13 cellular contexts compared by ENCODE assay signal in genomic region chr15:69126054-69126469, GRCh38. TPM values are rescaled to one million over a fixed set of nuclear protein-coding genes. Genes with fewer than 3 reads are reported as not detected.
DNase-seq lines count a peak whose midpoint lies in the region; ATAC-seq and TF ChIP-seq lines count a peak whose summit lies in the region.
"Had no signal": no experiment of that assay in that cellular context is flagged by ENCODE, and none has a peak within 500 bp of the region (broad histone marks: within the 10 kb centered on the region; RNA-seq: fewer than 3 reads in every experiment).

No MANE protein-coding gene starts in this region.

- H3K36me3 ChIP-seq in body of pancreas (replicated peaks in 1 of 2; ENCODE audit: insufficient read depth in 1 of 2, low read depth in 2 of 2) (no peaks in the 10 kb centered on the region), lung (ENCODE audit: control insufficient read depth in 2 of 2, insufficient read depth in 2 of 2, low read length in 2 of 2) (no peaks in the 10 kb centered on the region), vagina (no peaks in the 10 kb centered on the region)
- H3K36me3 ChIP-seq in naive thymus-derived CD4-positive, alpha-beta T cell (ENCODE audit: control insufficient read depth in 2 of 3, insufficient read depth in 3 of 3, low read length in 3 of 3) = no peaks in the 10 kb centered on the region
- H3K36me3 ChIP-seq: esophagus muscularis mucosa had no signal

- H3K4me1 ChIP-seq in body of pancreas = peaks cover 4% of the 10 kb centered on the region
- H3K4me1 ChIP-seq in lung (ENCODE audit: control insufficient read depth in 2 of 2, insufficient read depth in 2 of 2, low read length in 2 of 2) = peaks cover 0 to 9% of the 10 kb centered on the region in 2 donors
- H3K4me1 ChIP-seq in naive thymus-derived CD4-positive, alpha-beta T cell (ENCODE audit: control insufficient read depth in 2 of 2, insufficient read depth in 2 of 2, low read length in 2 of 2) = no peaks in the 10 kb centered on the region
- peaks cover 23% of the 10 kb centered on the region for H3K4me1 ChIP-seq in vagina

- intact Hi-C loops in Calu3 (cut with micrococcal nuclease; ENCODE audit: unreplicated experiment) = no loop called here
- intact Hi-C loops in body of pancreas (cut with DNase I) = no loop called here
- intact Hi-C loops in naive thymus-derived CD4-positive, alpha-beta T cell (cut with micrococcal nuclease) = no loop called here
- intact Hi-C loops in vagina (cut with DNase I) = no loop called here

- BruUV-seq in Calu3 (replicated peaks; lab: Mats Ljungman, UMichigan) = no TSS peak

- CTCF ChIA-PET in Calu3 (lab: Charles Lee) = no interaction called here
- CTCF ChIA-PET in naive thymus-derived CD4-positive, alpha-beta T cell (lab: Charles Lee) = no interaction called here

- ATAC-seq in body of pancreas (peak; percentile 35), lung (ENCODE audit: insufficient read depth, low FRiP score) (peak; percentile 43), HG03139 (IDR thresholded peaks at IDR 0.05; ENCODE audit: unreplicated experiment) (no peak)
- no peak for ATAC-seq in naive thymus-derived CD4-positive, alpha-beta T cell

- peaks cover 23% of the 10 kb centered on the region for H3K4me1 Mint-ChIP-seq in Calu3 (ENCODE audit: low read depth, unreplicated experiment)
- H3K4me1 Mint-ChIP-seq in naive thymus-derived CD4-positive, alpha-beta T cell = peaks cover 0 to 8% (median 0%) of the 10 kb centered on the region in 7 donors

- H3K9me3 ChIP-seq in body of pancreas (no peaks in the 10 kb centered on the region), lung (ENCODE audit: control insufficient read depth in 2 of 2, insufficient read depth in 1 of 2, low read length in 1 of 2) (no peaks in the 10 kb centered on the region), vagina (no peaks in the 10 kb centered on the region)
- H3K9me3 ChIP-seq in naive thymus-derived CD4-positive, alpha-beta T cell (ENCODE audit: control insufficient read depth in 2 of 3, low read length in 3 of 3) = no peaks in the 10 kb centered on the region
- H3K9me3 ChIP-seq: esophagus muscularis mucosa had no signal

- DNase-seq in Calu3 = no peak
- peak; percentile 29 for DNase-seq in LHCN-M2 (ENCODE audit: low read depth)
- DNase-seq in body of pancreas = peak in 2 of 4 donors; percentile 9 to 40
- peak; percentile 58 for DNase-seq in lung (ENCODE audit: low spot score)
- DNase-seq in naive thymus-derived CD4-positive, alpha-beta T cell = no peak
- no peak for DNase-seq in UCSD-AML1 (lab: John Stamatoyannopoulos, UW; ENCODE audit: unreplicated experiment)
- DNase-seq in vagina (ENCODE audit: extremely low spot score in 2 of 2) = no peak
- DNase-seq: activated CD4-positive, alpha-beta memory T cell treated with anti-CD3 and anti-CD28 coated beads for 36 hours; DMS79 treated with DMSO at 0.1 percent for 48 hours; NCI-H2227 treated with DMSO at 0.1 percent for 48 hours had no signal

- peaks cover 13% of the 10 kb centered on the region for H3K27me3 Mint-ChIP-seq in Calu3 (ENCODE audit: unreplicated experiment)
- H3K27me3 Mint-ChIP-seq in naive thymus-derived CD4-positive, alpha-beta T cell = peaks cover 0 to 5% (median 0%) of the 10 kb centered on the region in 5 donors
- H3K27me3 Mint-ChIP-seq: activated CD4-positive, alpha-beta memory T cell treated with anti-CD3 and anti-CD28 coated beads for 36 hours had no signal

- no peak overlapping the region for H3K4me3 ChIP-seq in body of pancreas
- no peak overlapping the region for H3K4me3 ChIP-seq in lung
- H3K4me3 ChIP-seq in naive thymus-derived CD4-positive, alpha-beta T cell (ENCODE audit: low read length) = no peak overlapping the region
- H3K4me3 ChIP-seq in vagina = no peak overlapping the region
- H3K4me3 ChIP-seq: esophagus muscularis mucosa, smooth muscle cell had no signal

- peak overlapping the region; percentile 6 for H3K27ac Mint-ChIP-seq in Calu3 (ENCODE audit: unreplicated experiment)
- H3K27ac Mint-ChIP-seq in naive thymus-derived CD4-positive, alpha-beta T cell = no peak overlapping the region
- H3K27ac Mint-ChIP-seq: activated CD4-positive, alpha-beta memory T cell treated with anti-CD3 and anti-CD28 coated beads for 36 hours had no signal

- WGBS in body of pancreas, 2 donors = 47 to 51% methylated on average over 3 of the region's 3 CpGs
- WGBS in lung, 2 donors = 30 to 46% methylated on average over 3 of the region's 3 CpGs

- H3K4me3 Mint-ChIP-seq in Calu3 (ENCODE audit: low read depth, unreplicated experiment) = no peak overlapping the region
- H3K4me3 Mint-ChIP-seq in naive thymus-derived CD4-positive, alpha-beta T cell = no peak overlapping the region
- H3K4me3 Mint-ChIP-seq: activated CD4-positive, alpha-beta memory T cell treated with anti-CD3 and anti-CD28 coated beads for 36 hours had no signal

- no peaks in the 10 kb centered on the region for H3K9me3 Mint-ChIP-seq in Calu3 (ENCODE audit: low read depth, unreplicated experiment)
- no peaks in the 10 kb centered on the region for H3K9me3 Mint-ChIP-seq in naive thymus-derived CD4-positive, alpha-beta T cell
- H3K9me3 Mint-ChIP-seq: activated CD4-positive, alpha-beta memory T cell treated with anti-CD3 and anti-CD28 coated beads for 36 hours had no signal

- no peak for TF ChIP-seq CTCF in Calu3 (IDR thresholded peaks at IDR 0.05; ENCODE audit: unreplicated experiment)
- TF ChIP-seq CTCF in body of pancreas (IDR thresholded peaks at IDR 0.05) = no peak
- no peak for TF ChIP-seq CTCF in lung (IDR thresholded peaks at IDR 0.05; ENCODE audit: control extremely low read depth, extremely low read depth)
- no peak for TF ChIP-seq CTCF in vagina (IDR thresholded peaks at IDR 0.05)

- TF ChIP-seq POLR2A in body of pancreas (IDR thresholded peaks at IDR 0.05) (no peak), vagina (IDR thresholded peaks at IDR 0.05) (no peak)

- no peaks in the 10 kb centered on the region for H3K27me3 ChIP-seq in body of pancreas
- H3K27me3 ChIP-seq in lung (ENCODE audit: control insufficient read depth, insufficient read depth) = no peaks in the 10 kb centered on the region
- H3K27me3 ChIP-seq in naive thymus-derived CD4-positive, alpha-beta T cell (ENCODE audit: control insufficient read depth in 2 of 2, insufficient read depth in 2 of 2, low read length in 2 of 2) = no peaks in the 10 kb centered on the region
- H3K27me3 ChIP-seq in vagina = no peaks in the 10 kb centered on the region
- H3K27me3 ChIP-seq: esophagus muscularis mucosa had no signal

- POLR2A ChIA-PET in naive thymus-derived CD4-positive, alpha-beta T cell (lab: Charles Lee) = no interaction called here

- H3K27ac ChIP-seq in body of pancreas = peak overlapping the region in 2 of 4 donors; percentile 12 to 34
- peak overlapping the region in 1 of 2 donors; percentile 78 for H3K27ac ChIP-seq in lung (ENCODE audit: low read depth in 1 of 2, low read length in 1 of 2)
- H3K27ac ChIP-seq in naive thymus-derived CD4-positive, alpha-beta T cell (ENCODE audit: low read depth, low read length) = no peak overlapping the region
- no peak overlapping the region for H3K27ac ChIP-seq in vagina
- H3K27ac ChIP-seq: esophagus muscularis mucosa had no signal

- H3K36me3 Mint-ChIP-seq in Calu3 (ENCODE audit: insufficient read depth, unreplicated experiment) = peaks cover 4% of the 10 kb centered on the region
- no peaks in the 10 kb centered on the region for H3K36me3 Mint-ChIP-seq in naive thymus-derived CD4-positive, alpha-beta T cell
- H3K36me3 Mint-ChIP-seq: activated CD4-positive, alpha-beta memory T cell treated with anti-CD3 and anti-CD28 coated beads for 36 hours had no signal

RNA-seq across cellular contexts. Expression of gene GLCE, which starts 34.4 kb away (rescaled TPM):
- total RNA-seq in Calu3 (2022) (20.4 and 22.4 TPM in 2 replicates), LHCN-M2 (2014; rRNA removed) (30.0 and 30.7 TPM in 2 replicates), body of pancreas (1 to 10 TPM; 6.6 to 9.3 TPM), lung (10 to 100 TPM; 21.1 to 76.7 TPM), vagina (16.5 TPM)
- polyA plus RNA-seq in LHCN-M2 (2012) = 6.8 TPM
- polyA plus RNA-seq in lung = 10 to 100 TPM; 13.5 to 14.8 TPM
- total RNA-seq in naive thymus-derived CD4-positive, alpha-beta T cell = 1 to 10 TPM; 3.0 to 6.1 (median 5.4) TPM
- polyA plus RNA-seq in naive thymus-derived CD4-positive, alpha-beta T cell = 1 to 10 TPM; 8.1 to 8.8 TPM

Comparison
In these comparisons a context has a peak if more than half of its experiments do, and no peak if none do; other contexts are left out.
1. DNase-seq: peak in LHCN-M2 (single experiment) and lung (single experiment); none in Calu3 (single experiment), naive thymus-derived CD4-positive, alpha-beta T cell (0 of 9), UCSD-AML1 (single experiment) and vagina (0 of 2).
2. ATAC-seq: peak in body of pancreas (single experiment) and lung (single experiment); none in naive thymus-derived CD4-positive, alpha-beta T cell (single experiment) and HG03139 (single experiment).